Comparison of ENCODE assay signal across 8 cellular contexts in the genomic region with DNA sequence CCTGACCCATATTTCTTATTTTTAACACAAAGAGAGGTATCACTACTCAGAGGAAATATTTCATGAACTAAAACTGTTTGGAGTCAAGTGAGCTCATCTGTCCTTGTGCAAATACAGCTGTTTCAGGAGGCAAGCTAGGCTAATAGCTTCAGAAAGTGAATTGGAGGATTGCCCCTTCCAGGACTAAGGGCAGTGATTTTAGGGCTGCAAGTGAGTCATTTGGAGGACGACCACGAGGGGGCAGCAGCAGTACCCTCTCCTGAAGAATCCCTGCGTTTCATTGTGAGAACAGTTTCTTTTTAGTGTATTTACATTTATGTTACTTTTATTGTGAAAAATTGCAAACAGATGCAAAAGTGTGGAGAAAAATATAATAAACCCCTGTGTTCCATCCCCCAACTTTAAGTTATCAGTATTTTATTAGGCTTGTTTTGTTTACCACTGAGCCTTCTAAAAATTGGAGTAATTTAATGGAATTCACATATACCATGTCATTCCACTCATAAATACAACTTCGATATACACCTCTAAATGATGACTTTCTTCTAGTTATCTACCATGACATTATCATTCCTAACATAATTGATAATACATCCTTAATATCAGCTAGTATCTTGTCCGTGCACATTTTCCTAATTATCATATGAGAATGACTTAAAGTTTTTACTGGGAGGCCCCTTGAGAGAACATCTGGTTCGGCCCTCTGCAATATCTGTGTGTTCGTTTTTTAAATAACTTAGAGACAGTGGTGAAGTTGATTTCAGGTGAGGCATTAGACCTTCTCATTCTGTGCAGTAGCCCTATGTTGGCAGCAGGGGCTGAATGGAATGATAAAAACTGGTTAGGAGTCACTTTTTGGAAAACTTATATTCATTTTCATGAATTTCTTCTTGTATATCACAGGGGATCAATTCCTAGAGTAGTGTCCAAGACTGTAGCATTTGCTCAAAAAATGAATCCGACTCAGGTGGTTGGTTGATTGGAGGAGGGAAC. TPM values are rescaled to one million over a fixed set of nuclear protein-coding genes. Genes with fewer than 3 reads are reported as not detected.
DNase-seq lines count a peak whose midpoint lies in the region; ATAC-seq, FAIRE-seq and TF ChIP-seq lines count a peak whose summit lies in the region.

No MANE protein-coding gene starts in this region.

- H3K9me3 Mint-ChIP-seq in CD14-positive monocyte = peaks cover 0 to 1% (median 0%) of the 10 kb centered on the region in 7 donors
- H3K9me3 Mint-ChIP-seq in activated CD8-positive, alpha-beta T cell treated with anti-CD3 and anti-CD28 coated beads, Interleukin-2, amount 10 ng/mL, durations not matched to agents 7 days and 5 days (ENCODE audit: insufficient read depth) = no peaks in the 10 kb centered on the region

- no peak overlapping the region for H2BK20ac ChIP-seq in H1 (ENCODE audit: low read length)

- H2BK120ac ChIP-seq in H1 (replicated peaks; ENCODE audit: low read depth, low read length) = no peak overlapping the region
- no peak overlapping the region for H2BK120ac ChIP-seq in mesenchymal stem cell (ENCODE audit: low read depth, low read length)

- H3K23me2 ChIP-seq in H1 (ENCODE audit: low read depth, low read length) = no peaks in the 10 kb centered on the region; the same call in 1 of the 2 replicates

- no peak overlapping the region for H3K23ac ChIP-seq in H1 (ENCODE audit: insufficient read length)
- no peak overlapping the region for H3K23ac ChIP-seq in mesenchymal stem cell (ENCODE audit: low read length in 2 of 2)

- H3K56ac ChIP-seq in H1 (replicated peaks; ENCODE audit: insufficient read length, low read depth, low read length) = no peak overlapping the region

- POLR2A ChIA-PET in HCT116 (lab: Charles Lee) (no interaction called here), H1 (lab: Charles Lee; ENCODE audit: partially characterized antibody) (interaction anchor here (2.0 kb wide), 1 partner anchor 110 kb away, joined by 4 read pairs; a partner anchor contains a TSS)
- POLR2A ChIA-PET in activated CD8-positive, alpha-beta T cell treated with anti-CD3 and anti-CD28 coated beads, Interleukin-2, amount 10 ng/mL, durations not matched to agents 7 days and 5 days (lab: Charles Lee) = interaction anchor here (0.6 to 1.3 kb wide), 3 partner anchors 20 to 32 kb away, joined by 4 to 5 read pairs (median 4); a partner anchor contains a TSS

- TF ChIP-seq POLR2A in HCT116 (IDR thresholded peaks at IDR 0.05; ENCODE audit: borderline replicate concordance, extremely low read depth, insufficient read depth, insufficient read length) = no peak
- TF ChIP-seq POLR2A in H1 (IDR thresholded peaks at IDR 0.05; ENCODE audit: control extremely low read depth in 1 of 2, low read depth in 2 of 2, low read length in 2 of 2) = no peak

- H4K5ac ChIP-seq in H1 (ENCODE audit: insufficient read length, low read depth, low read length) = no peak overlapping the region

- H4K91ac ChIP-seq in H1 (replicated peaks; ENCODE audit: insufficient read length, low read length) = no peak overlapping the region
- H4K91ac ChIP-seq in mesenchymal stem cell (ENCODE audit: low read length) = no peak overlapping the region

- H4K8ac ChIP-seq in H1 (ENCODE audit: extremely low read depth, insufficient read depth, low read length) (no peak overlapping the region), mesenchymal stem cell (ENCODE audit: low read length) (no peak overlapping the region)

- H2AK5ac ChIP-seq in H1 (ENCODE audit: low read depth, low read length) (no peak overlapping the region), mesenchymal stem cell (ENCODE audit: low read length, severe bottlenecking) (no peak overlapping the region)

- FAIRE-seq in H1 (lab: Jason Lieb, UNC) = peak; percentile 94

- H3K27ac Mint-ChIP-seq in CD14-positive monocyte = peak overlapping the region in 3 of 7 donors; percentile 35 to 58 (median 44)
- H3K27ac Mint-ChIP-seq in activated CD8-positive, alpha-beta T cell treated with anti-CD3 and anti-CD28 coated beads, Interleukin-2, amount 10 ng/mL, durations not matched to agents 7 days and 5 days = peak overlapping the region; percentile 18

- peaks cover 0 to 1% (median 0%) of the 10 kb centered on the region in 3 donors for H3K27me3 Mint-ChIP-seq in CD14-positive monocyte (ENCODE audit: low read depth in 3 of 3)
- H3K27me3 Mint-ChIP-seq in activated CD8-positive, alpha-beta T cell treated with anti-CD3 and anti-CD28 coated beads, Interleukin-2, amount 10 ng/mL, durations not matched to agents 7 days and 5 days (ENCODE audit: low read depth) = no peaks in the 10 kb centered on the region

- H3K79me1 ChIP-seq in H1 (ENCODE audit: low read depth, low read length) (no peaks in the 10 kb centered on the region), mesenchymal stem cell (replicated peaks; ENCODE audit: low read length, poor library complexity, severe bottlenecking) (peaks cover 14% of the 10 kb centered on the region)

- H2AFZ ChIP-seq in HCT116 (ENCODE audit: low read depth, low read length, poor library complexity, severe bottlenecking) = no peak overlapping the region
- H2AFZ ChIP-seq in H1 (ENCODE audit: low read length) = no peak overlapping the region
- H2AFZ ChIP-seq in mesenchymal stem cell (ENCODE audit: low read depth, low read length) = no peak overlapping the region

- H3K4me2 ChIP-seq in HCT116 (ENCODE audit: low read length) (no peak overlapping the region), H1 (ENCODE audit: insufficient read depth in 1 of 2, low read depth in 2 of 2, low read length in 2 of 2) (no peak overlapping the region), mesenchymal stem cell (ENCODE audit: low read length, poor library complexity, severe bottlenecking) (no peak overlapping the region)

- peak; percentile 84 for TF ChIP-seq CTCF in CD14-positive monocyte (IDR thresholded peaks at IDR 0.05)
- TF ChIP-seq CTCF in HCT116 (IDR thresholded peaks at IDR 0.05 in 2 of 3, conservative IDR thresholded peaks at IDR 0.05 in 1 of 3; ENCODE audit: borderline replicate concordance in 1 of 3, insufficient read depth in 1 of 3, low read depth in 2 of 3, low read length in 2 of 3) = peak; percentile 55 to 86 (median 85); a peak in 5 of 6 replicates
- TF ChIP-seq CTCF in H1 (IDR thresholded peaks at IDR 0.05; ENCODE audit: control extremely low read depth in 1 of 3, insufficient read depth in 1 of 3, low read depth in 1 of 3, low read length in 3 of 3) = peak; percentile 81 to 91 (median 84)

- H3K79me2 ChIP-seq in HCT116 (ENCODE audit: insufficient read depth, low read length) (no peaks in the 10 kb centered on the region), H1 (ENCODE audit: control insufficient read depth in 1 of 2, insufficient read depth in 2 of 2, low read length in 2 of 2) (no peaks in the 10 kb centered on the region)

- H3K27ac ChIP-seq in HCT116 (ENCODE audit: low read depth, low read length) = no peak overlapping the region
- H3K27ac ChIP-seq in H1 (ENCODE audit: low read depth, low read length) = no peak overlapping the region
- H3K27ac ChIP-seq in mesenchymal stem cell (ENCODE audit: low read length, poor library complexity, severe bottlenecking) = no peak overlapping the region

- BruUV-seq in HCT116 (replicated peaks; lab: Mats Ljungman, UMichigan) = no TSS peak

- H2BK15ac ChIP-seq in H1 (ENCODE audit: low read length) (no peak overlapping the region), mesenchymal stem cell (ENCODE audit: low read depth, poor library complexity, severe bottlenecking) (no peak overlapping the region)

- RAD21 ChIA-PET in HCT116 (lab: Charles Lee; ENCODE audit: low non-redundant PET in 1 of 2, low total read pairs in 2 of 2, uncharacterized antibody in 2 of 2, unreplicated experiment in 2 of 2) = no interaction called here

- DNase-seq in CD14-positive monocyte (ENCODE audit: low spot score) = peak; percentile 70
- DNase-seq in HCT116 (ENCODE audit: low read depth, low spot score) = no peak
- DNase-seq in NCI-H774 (lab: John Stamatoyannopoulos, UW) = peak; percentile 52
- peak; percentile 88 for DNase-seq in activated CD8-positive, alpha-beta T cell treated with anti-CD3 and anti-CD28 coated beads, Interleukin-2, amount 10 ng/mL, durations not matched to agents 7 days and 5 days
- peak in 1 of 2 experiments; percentile 91 for DNase-seq in H1 (ENCODE audit: low read depth in 1 of 2, low spot score in 2 of 2)
- peak; percentile 82 for DNase-seq in mesenchymal stem cell
- DNase-seq in stimulated activated CD8-positive, alpha-beta memory T cell treated with anti-CD3 and anti-CD28 coated beads, Interleukin-2, amount 100 ng/mL, for 1 hour (ENCODE audit: low read depth in 2 of 2) = peak; percentile 72 to 73

- peaks cover 84 to 92% of the 10 kb centered on the region in 2 donors for H3K36me3 Mint-ChIP-seq in CD14-positive monocyte
- peaks cover 72% of the 10 kb centered on the region for H3K36me3 Mint-ChIP-seq in activated CD8-positive, alpha-beta T cell treated with anti-CD3 and anti-CD28 coated beads, Interleukin-2, amount 10 ng/mL, durations not matched to agents 7 days and 5 days (ENCODE audit: low read depth)

- H3K14ac ChIP-seq in H1 (ENCODE audit: insufficient read length) (no peak overlapping the region), mesenchymal stem cell (ENCODE audit: low read length in 2 of 2) (no peak overlapping the region)

- H3K4ac ChIP-seq in H1 (replicated peaks; ENCODE audit: insufficient read length, low read depth, low read length) = no peak overlapping the region
- H3K4ac ChIP-seq in mesenchymal stem cell (ENCODE audit: low read depth in 1 of 2, low read length in 2 of 2) = no peak overlapping the region

- intact Hi-C loops in CD14-positive monocyte (cut with micrococcal nuclease) = loop anchor here (5.0 kb wide), 1 partner anchor 36 kb away; a partner anchor contains a TSS
- intact Hi-C loops in HCT116 (cut with micrococcal nuclease) = loop anchor here (2.0 kb wide), 1 partner anchor 33 kb away; no protein-coding TSS in a partner anchor

- ATAC-seq in HCT116 (peak; percentile 92), HG03571 (IDR thresholded peaks at IDR 0.05; ENCODE audit: unreplicated experiment) (no peak)
- ATAC-seq in activated CD8-positive, alpha-beta T cell treated with anti-CD3 and anti-CD28 coated beads, Interleukin-2, amount 10 ng/mL, durations not matched to agents 7 days and 5 days = peak; percentile 82

- 61 to 100% methylated on average over 1 to 8 of the region's 8 CpGs for WGBS in H1 (ENCODE audit: extremely low coverage in 1 of 2, insufficient coverage in 1 of 2, insufficient read length in 1 of 2, insufficient replicate concordance in 2 of 2, low coverage in 1 of 2, low lambda C conversion rate in 2 of 2, missing lambda C conversion rate in 1 of 2), 2 experiments
- 46% methylated on average over 8 of the region's 8 CpGs for WGBS in mesenchymal stem cell

- H3K9me3 ChIP-seq in HCT116 (ENCODE audit: control insufficient read depth in 1 of 2, insufficient read depth in 1 of 2, low read depth in 1 of 2, low read length in 2 of 2) (no peaks in the 10 kb centered on the region), H1 (ENCODE audit: insufficient read depth in 2 of 2, low read depth in 1 of 2, low read length in 1 of 2) (no peaks in the 10 kb centered on the region), mesenchymal stem cell (ENCODE audit: control insufficient read depth, low read length) (no peaks in the 10 kb centered on the region)

- no peaks in the 10 kb centered on the region for H4K20me1 ChIP-seq in HCT116 (ENCODE audit: insufficient read depth)
- H4K20me1 ChIP-seq in H1 (replicated peaks in 1 of 2; ENCODE audit: control insufficient read depth in 1 of 2, insufficient read depth in 2 of 2, low read length in 2 of 2) = no peaks in the 10 kb centered on the region

- H3K4me1 Mint-ChIP-seq in CD14-positive monocyte = peaks cover 26% of the 10 kb centered on the region
- H3K4me1 Mint-ChIP-seq in activated CD8-positive, alpha-beta T cell treated with anti-CD3 and anti-CD28 coated beads, Interleukin-2, amount 10 ng/mL, durations not matched to agents 7 days and 5 days (ENCODE audit: low read depth) = peaks cover 9% of the 10 kb centered on the region

- no peak overlapping the region for H3K9ac ChIP-seq in HCT116 (ENCODE audit: low read length)
- H3K9ac ChIP-seq in H1 (replicated peaks in 1 of 4; ENCODE audit: extremely low read depth in 1 of 4, low read depth in 3 of 4, low read length in 3 of 4) = no peak overlapping the region
- no peak overlapping the region for H3K9ac ChIP-seq in mesenchymal stem cell (ENCODE audit: low read length)

- no peak for TF ChIP-seq EP300 in H1 (IDR thresholded peaks at IDR 0.05; ENCODE audit: borderline replicate concordance in 1 of 2, low read depth in 2 of 2, low read length in 2 of 2)

- H3K36me3 ChIP-seq in HCT116 (ENCODE audit: control insufficient read depth in 1 of 2, insufficient read depth in 2 of 2, low read length in 2 of 2) (peaks cover 33 to 49% of the 10 kb centered on the region in 2 experiments; a peak in 3 of 4 replicates), H1 (ENCODE audit: control insufficient read depth in 2 of 4, insufficient read depth in 4 of 4, low read length in 3 of 4) (peaks cover 2 to 30% (median 14%) of the 10 kb centered on the region in 4 experiments; a peak in 6 of 8 replicates), mesenchymal stem cell (ENCODE audit: control insufficient read depth in 1 of 2, insufficient read depth in 2 of 2, low read depth in 1 of 2, low read length in 2 of 2) (peaks cover 62 to 94% of the 10 kb centered on the region in 2 experiments)

- CTCF ChIA-PET in HCT116 (lab: Charles Lee) = interaction anchor here (0.7 to 3.8 kb wide), 9 partner anchors 8 to 191 kb away, joined by 3 to 35 read pairs (median 5); a partner anchor contains a TSS
- CTCF ChIA-PET in activated CD8-positive, alpha-beta T cell treated with anti-CD3 and anti-CD28 coated beads, Interleukin-2, amount 10 ng/mL, durations not matched to agents 7 days and 5 days (lab: Charles Lee) = interaction anchor here (0.6 to 12.0 kb wide), 21 partner anchors 8 to 191 kb away, joined by 3 to 235 read pairs (median 6); a partner anchor contains a TSS
- CTCF ChIA-PET in H1 (lab: Charles Lee; ENCODE audit: partially characterized antibody) = interaction anchor here (0.6 to 12.2 kb wide), 16 partner anchors 9 to 404 kb away, joined by 3 to 146 read pairs (median 5); a partner anchor contains a TSS

- no peak overlapping the region for H3K4me3 Mint-ChIP-seq in CD14-positive monocyte
- no peak overlapping the region for H3K4me3 Mint-ChIP-seq in activated CD8-positive, alpha-beta T cell treated with anti-CD3 and anti-CD28 coated beads, Interleukin-2, amount 10 ng/mL, durations not matched to agents 7 days and 5 days

- H3K4me3 ChIP-seq in HCT116 (replicated peaks in 1 of 2; ENCODE audit: low read depth in 1 of 2, low read length in 2 of 2) (no peak overlapping the region), H1 (ENCODE audit: extremely low read depth in 1 of 4, insufficient read depth in 2 of 4, low read depth in 3 of 4, low read length in 4 of 4) (no peak overlapping the region), mesenchymal stem cell (ENCODE audit: insufficient read depth in 1 of 2, low read depth in 1 of 2, low read length in 2 of 2) (no peak overlapping the region)

- peak; percentile 53 for TF ChIP-seq RAD21 in HCT116 (IDR thresholded peaks at IDR 0.05; ENCODE audit: low read depth)
- TF ChIP-seq RAD21 in H1 (IDR thresholded peaks at IDR 0.05 in 1 of 2, conservative IDR thresholded peaks at IDR 0.05 in 1 of 2; ENCODE audit: low read depth in 2 of 2, low read length in 2 of 2) = peak; percentile 63 to 71

- no peak overlapping the region for H2BK12ac ChIP-seq in H1 (ENCODE audit: low read depth, low read length)
- H2BK12ac ChIP-seq in mesenchymal stem cell (ENCODE audit: low read length in 2 of 2) = no peak overlapping the region

- H3K18ac ChIP-seq in H1 (ENCODE audit: extremely low read depth, low read length) (no peak overlapping the region), mesenchymal stem cell (ENCODE audit: low read depth in 1 of 2, low read length in 2 of 2) (no peak overlapping the region)

- H3K4me1 ChIP-seq in HCT116 (ENCODE audit: control insufficient read depth in 1 of 2, insufficient read depth in 2 of 2, low read length in 2 of 2) (no peaks in the 10 kb centered on the region), H1 (replicated peaks in 1 of 4; ENCODE audit: control insufficient read depth in 3 of 4, insufficient read depth in 4 of 4, low read length in 3 of 4) (no peaks in the 10 kb centered on the region), mesenchymal stem cell (ENCODE audit: control insufficient read depth, insufficient read depth, low read depth, low read length) (no peaks in the 10 kb centered on the region)

- H3K27me3 ChIP-seq in HCT116 (ENCODE audit: insufficient read depth, low read length) (no peaks in the 10 kb centered on the region), H1 (replicated peaks in 1 of 4; ENCODE audit: control insufficient read depth in 3 of 4, extremely low read depth in 1 of 4, insufficient read depth in 3 of 4, low read length in 3 of 4) (no peaks in the 10 kb centered on the region), mesenchymal stem cell (ENCODE audit: control insufficient read depth in 1 of 2, insufficient read depth in 1 of 2, low read length in 2 of 2) (no peaks in the 10 kb centered on the region)

- H2BK5ac ChIP-seq in H1 (ENCODE audit: low read depth, low read length) (no peak overlapping the region), mesenchymal stem cell (ENCODE audit: low read depth, low read length, poor library complexity, severe bottlenecking) (no peak overlapping the region)

- H3K9me2 ChIP-seq in HCT116 (ENCODE audit: insufficient read depth) = no peaks in the 10 kb centered on the region

RNA-seq across cellular contexts. Expression of a gene that starts 13.7 kb away (rescaled TPM):
- polyA plus RNA-seq in CD14-positive monocyte (1 to 10 TPM; 4.9 to 7.4 TPM), H1 (2011; rRNA removed) (4.2 and 6.2 TPM in 2 replicates)
- total RNA-seq in HCT116 (2021; ENCODE audit: unreplicated experiment) = 20.3 TPM
- polyA plus RNA-seq in HCT116 (2012) = 17.7 and 17.9 TPM in 2 replicates
- 10 to 100 TPM; 16.9 to 17.1 TPM for total RNA-seq in activated CD8-positive, alpha-beta T cell treated with anti-CD3 and anti-CD28 coated beads, Interleukin-2, amount 10 ng/mL, durations not matched to agents 7 days and 5 days
- total RNA-seq in H1 (2021; fragmentation: NEBNext Ultra II Directional; extraction: Animal tissue kit (Norgen Biotek cat#: 25700)) = 8.2 and 9.3 TPM in 2 replicates
- 4.1 TPM for polyA plus RNA-seq in H1 (2011; cell fraction: cytosol; rRNA removed)
- 9.7 TPM for polyA plus RNA-seq in H1 (2011; cell fraction: nucleus; rRNA removed)
- polyA plus RNA-seq in H1 (2012, experiment 1 of 2) = 4.9 to 7.1 TPM (median 6.2 TPM) in 4 replicates
- 4.4 TPM for polyA plus RNA-seq in H1 (2012, experiment 2 of 2)
- polyA plus RNA-seq in H1 (2013, experiment 1 of 2) = 5.9 TPM
- 5.7 TPM for polyA plus RNA-seq in H1 (2013, experiment 2 of 2)
- polyA minus RNA-seq in H1 (2011; rRNA and poly(A)+ RNA removed) = 4.6 and 7.8 TPM in 2 replicates
- polyA minus RNA-seq in H1 (2011; cell fraction: cytosol; rRNA and poly(A)+ RNA removed) = 4.4 TPM
- polyA minus RNA-seq in H1 (2011; cell fraction: nucleus; rRNA and poly(A)+ RNA removed) = 6.0 TPM
- 12.5 TPM for polyA plus RNA-seq in mesenchymal stem cell (2013, experiment 1 of 2)
- polyA plus RNA-seq in mesenchymal stem cell (2013, experiment 2 of 2) = 11.9 TPM

RNA-seq across cellular contexts. Expression of a gene that starts 19.9 kb away (rescaled TPM):
- polyA plus RNA-seq in CD14-positive monocyte (100 to 1,000 TPM in 1 of 2 donors, 10 to 100 TPM in 1; 67.3 to 222 TPM), H1 (2011; rRNA removed) (not detected in 2 replicates)
- not detected for total RNA-seq in HCT116 (2021; ENCODE audit: unreplicated experiment)
- 0.04 and 0.24 TPM in 2 replicates for polyA plus RNA-seq in HCT116 (2012)
- total RNA-seq in activated CD8-positive, alpha-beta T cell treated with anti-CD3 and anti-CD28 coated beads, Interleukin-2, amount 10 ng/mL, durations not matched to agents 7 days and 5 days = 1 to 10 TPM; 8.8 to 9.1 TPM
- total RNA-seq in H1 (2021; fragmentation: NEBNext Ultra II Directional; extraction: Animal tissue kit (Norgen Biotek cat#: 25700)) = not detected in 2 replicates
- polyA plus RNA-seq in H1 (2011; cell fraction: cytosol; rRNA removed) = not detected
- polyA plus RNA-seq in H1 (2011; cell fraction: nucleus; rRNA removed) = not detected
- polyA plus RNA-seq in H1 (2012, experiment 1 of 2) = not detected in 4 replicates
- polyA plus RNA-seq in H1 (2012, experiment 2 of 2) = not detected
- polyA plus RNA-seq in H1 (2013, experiment 1 of 2) = not detected
- not detected for polyA plus RNA-seq in H1 (2013, experiment 2 of 2)
- not detected in 2 replicates for polyA minus RNA-seq in H1 (2011; rRNA and poly(A)+ RNA removed)
- not detected for polyA minus RNA-seq in H1 (2011; cell fraction: cytosol; rRNA and poly(A)+ RNA removed)
- not detected for polyA minus RNA-seq in H1 (2011; cell fraction: nucleus; rRNA and poly(A)+ RNA removed)
- 7.6 TPM for polyA plus RNA-seq in mesenchymal stem cell (2013, experiment 1 of 2)
- polyA plus RNA-seq in mesenchymal stem cell (2013, experiment 2 of 2) = 7.4 TPM

RNA-seq across cellular contexts. Expression of a gene that starts 35.8 kb away (rescaled TPM):
- 10 to 100 TPM; 18.7 to 30.0 TPM for polyA plus RNA-seq in CD14-positive monocyte
- total RNA-seq in HCT116 (2021; ENCODE audit: unreplicated experiment) = 35.7 TPM
- polyA plus RNA-seq in HCT116 (2012) = 22.0 and 27.1 TPM in 2 replicates
- 10 to 100 TPM; 31.9 to 34.3 TPM for total RNA-seq in activated CD8-positive, alpha-beta T cell treated with anti-CD3 and anti-CD28 coated beads, Interleukin-2, amount 10 ng/mL, durations not matched to agents 7 days and 5 days
- total RNA-seq in H1 (2021; fragmentation: NEBNext Ultra II Directional; extraction: Animal tissue kit (Norgen Biotek cat#: 25700)) = 22.1 and 23.4 TPM in 2 replicates
- 17.3 and 18.6 TPM in 2 replicates for polyA plus RNA-seq in H1 (2011; rRNA removed)
- polyA plus RNA-seq in H1 (2011; cell fraction: cytosol; rRNA removed) = 24.6 TPM
- 16.6 TPM for polyA plus RNA-seq in H1 (2011; cell fraction: nucleus; rRNA removed)
- polyA plus RNA-seq in H1 (2012, experiment 1 of 2) = 15.1 to 18.0 TPM (median 15.7 TPM) in 4 replicates
- 6.1 TPM for polyA plus RNA-seq in H1 (2012, experiment 2 of 2)
- polyA plus RNA-seq in H1 (2013, experiment 1 of 2) = 12.0 TPM
- 11.4 TPM for polyA plus RNA-seq in H1 (2013, experiment 2 of 2)
- polyA minus RNA-seq in H1 (2011; rRNA and poly(A)+ RNA removed) = 24.8 and 32.9 TPM in 2 replicates
- polyA minus RNA-seq in H1 (2011; cell fraction: cytosol; rRNA and poly(A)+ RNA removed) = 27.3 TPM
- 21.3 TPM for polyA minus RNA-seq in H1 (2011; cell fraction: nucleus; rRNA and poly(A)+ RNA removed)
- 14.4 TPM for polyA plus RNA-seq in mesenchymal stem cell (2013, experiment 1 of 2)
- polyA plus RNA-seq in mesenchymal stem cell (2013, experiment 2 of 2) = 14.2 TPM
